In genomic region chr1:63670164-63670563, GRCh38 we compare ENCODE assay signal across 20 cellular contexts.
"Had no signal": no experiment of that assay in that cellular context is flagged by ENCODE, and none has a peak within 500 bp of the region (broad histone marks: within the 10 kb centered on the region; RNA-seq: fewer than 3 reads in every experiment).

No MANE protein-coding gene starts in this region.

- H3K4me2 ChIP-seq: neural progenitor cell, smooth muscle cell had no signal

- H3K9ac ChIP-seq: neural progenitor cell had no signal

- H3K4me3 ChIP-seq: colonic mucosa, heart left ventricle, neural progenitor cell, ovary, smooth muscle cell, testis, transverse colon had no signal

- H3K9me3 Mint-ChIP-seq: stimulated activated effector memory CD8-positive, alpha-beta T cell treated with anti-CD3 and anti-CD28 coated beads, Interleukin-12 subunit alpha, Interleukin-12 subunit beta, amount 100 ng/mL, for 72 hours had no signal

- H3K27ac Mint-ChIP-seq: mesothelial cell of epicardium; progenitor cell of endocrine pancreas; stimulated activated effector memory CD8-positive, alpha-beta T cell treated with anti-CD3 and anti-CD28 coated beads, Interleukin-12 subunit alpha, Interleukin-12 subunit beta, amount 100 ng/mL, for 72 hours had no signal

- H3K27ac ChIP-seq: colonic mucosa, heart left ventricle, neural progenitor cell, ovary, testis, transverse colon had no signal

- H3K27me3 Mint-ChIP-seq: naive thymus-derived CD4-positive, alpha-beta T cell; progenitor cell of endocrine pancreas had no signal

- H3K4me3 Mint-ChIP-seq: mesothelial cell of epicardium; naive thymus-derived CD4-positive, alpha-beta T cell; neural progenitor cell; stimulated activated effector memory CD8-positive, alpha-beta T cell treated with anti-CD3 and anti-CD28 coated beads, Interleukin-12 subunit alpha, Interleukin-12 subunit beta, amount 100 ng/mL, for 72 hours had no signal

- H3K36me3 Mint-ChIP-seq: neural progenitor cell; stimulated activated effector memory CD8-positive, alpha-beta T cell treated with anti-CD3 and anti-CD28 coated beads, Interleukin-12 subunit alpha, Interleukin-12 subunit beta, amount 100 ng/mL, for 72 hours had no signal

- DNase-seq: cerebellar nuclear complex; colonic mucosa; dermis blood vessel endothelial cell; foreskin melanocyte; heart left ventricle; hypothalamus; naive thymus-derived CD4-positive, alpha-beta T cell; nucleus accumbens; ovary; right cardiac atrium; stimulated activated CD4-positive, alpha-beta T cell treated with anti-CD3 and anti-CD28 coated beads, Interleukin-4, amount 100 ng/mL, for 1 hour; stimulated activated CD8-positive, alpha-beta memory T cell treated with anti-CD3 and anti-CD28 coated beads, Interleukin-4, amount 100 ng/mL, for 48 hours; stimulated activated naive CD8-positive, alpha-beta T cell treated with anti-CD3 and anti-CD28 coated beads, Interleukin-15, Interleukin-2, amounts not matched to agents 100 U/mL and 50 U/mL, for 24 hours; testis; transverse colon had no signal

- H3K27me3 ChIP-seq: colonic mucosa, heart left ventricle, neural progenitor cell, ovary, testis, transverse colon had no signal

- H3K4me1 ChIP-seq: neural progenitor cell had no signal

- H3K4me1 Mint-ChIP-seq: naive thymus-derived CD4-positive, alpha-beta T cell; stimulated activated effector memory CD8-positive, alpha-beta T cell treated with anti-CD3 and anti-CD28 coated beads, Interleukin-12 subunit alpha, Interleukin-12 subunit beta, amount 100 ng/mL, for 72 hours had no signal

- H3K36me3 ChIP-seq: colonic mucosa, heart left ventricle, neural progenitor cell, ovary, transverse colon had no signal

- H3K9me3 ChIP-seq: colonic mucosa, ovary, testis had no signal
